8 cellular contexts compared by ENCODE assay signal in genomic region chr10:5976689-5977470, GRCh38. TPM values are rescaled to one million over a fixed set of nuclear protein-coding genes. Genes with fewer than 3 reads are reported as not detected.
DNase-seq lines count a peak whose midpoint lies in the region; ATAC-seq and TF ChIP-seq lines count a peak whose summit lies in the region.

No MANE protein-coding gene starts in this region.

- peak in 2 of 3 donors; percentile 5 to 8 for ATAC-seq in natural killer cell

- peak overlapping the region; percentile 91 for H3K9ac ChIP-seq in MM.1S (ENCODE audit: low read length)

- H3K9me3 Mint-ChIP-seq in natural killer cell, result no peaks in the 10 kb centered on the region

- no peaks in the 10 kb centered on the region for H4K20me1 ChIP-seq in MM.1S (ENCODE audit: insufficient read depth, low read length)

- H3K9me2 ChIP-seq in MM.1S (replicated peaks; ENCODE audit: insufficient read depth, low read length), result no peaks in the 10 kb centered on the region

- H3K27me3 Mint-ChIP-seq in natural killer cell (ENCODE audit: low read depth in 2 of 2), result no peaks in the 10 kb centered on the region

- H3K27ac ChIP-seq in MM.1S (ENCODE audit: low read length) (peak overlapping the region; percentile 94), tibial nerve (peak overlapping the region; percentile 52 to 96 (median 68))

- H3K36me3 Mint-ChIP-seq in natural killer cell, result no peaks in the 10 kb centered on the region

- no peaks in the 10 kb centered on the region for H3K36me3 ChIP-seq in HAP-1 (replicated peaks)
- H3K36me3 ChIP-seq in MM.1S (replicated peaks; ENCODE audit: insufficient read depth, low read length), result no peaks in the 10 kb centered on the region
- H3K36me3 ChIP-seq in tibial nerve, result no peaks in the 10 kb centered on the region

- peak overlapping the region; percentile 84 to 89 for H3K27ac Mint-ChIP-seq in natural killer cell

- H3K4me3 ChIP-seq in HAP-1 (peak overlapping the region; percentile 41), MM.1S (ENCODE audit: low read length) (peak overlapping the region; percentile 100), tibial nerve (peak overlapping the region; percentile 57 to 92 (median 87))

- H3K27me3 ChIP-seq in HAP-1 (ENCODE audit: low read depth) (peaks cover 23% of the 10 kb centered on the region), MM.1S (replicated peaks; ENCODE audit: insufficient read depth, low read length) (no peaks in the 10 kb centered on the region), tibial nerve (no peaks in the 10 kb centered on the region)

- POLR2A ChIA-PET in GM10248 (lab: Yijun Ruan, JAX), result interaction anchor here (1.5 kb wide), 1 partner anchor 87 kb away, joined by 7 read pairs; the partner anchor contains the start of genes ANKRD16 and FBH1

- peak overlapping the region; percentile 96 for H2AFZ ChIP-seq in MM.1S (ENCODE audit: low read length)

- H3F3A ChIP-seq in MM.1S (ENCODE audit: insufficient read depth, low read length), result peaks cover 32% of the 10 kb centered on the region

- CTCF ChIA-PET in GM10248 (lab: Yijun Ruan, JAX), result interaction anchor here (0.9 to 2.8 kb wide), 15 partner anchors 8 to 425 kb away, joined by 3 to 9 read pairs (median 4); partner anchors contain the start of gene PFKFB3

- H3K79me2 ChIP-seq in MM.1S (ENCODE audit: low read length), result peaks cover 52% of the 10 kb centered on the region

- in situ Hi-C loops in HAP-1 (cut with MboI; ENCODE audit: low sequenced_read_pairs), result no loop called here

- no peaks in the 10 kb centered on the region for H3K4me1 ChIP-seq in HAP-1
- peaks cover 8% of the 10 kb centered on the region for H3K4me1 ChIP-seq in MM.1S (ENCODE audit: low read length)
- peaks cover 0 to 21% (median 9%) of the 10 kb centered on the region in 4 donors for H3K4me1 ChIP-seq in tibial nerve

- TF ChIP-seq EP300 in tibial nerve (IDR thresholded peaks at IDR 0.05), result no peak

- TF ChIP-seq CTCF in GM10248 (IDR thresholded peaks at IDR 0.05; ENCODE audit: control extremely low read depth, extremely low read depth, low read depth, missing control alignments), result no peak
- no peak for TF ChIP-seq CTCF in MM.1S (IDR thresholded peaks at IDR 0.05; ENCODE audit: low read length)
- TF ChIP-seq CTCF in natural killer cell (IDR thresholded peaks at IDR 0.05), result no peak
- no peak for TF ChIP-seq CTCF in tibial nerve (IDR thresholded peaks at IDR 0.05)

- peak overlapping the region; percentile 94 for H3K4me3 Mint-ChIP-seq in natural killer cell

- intact Hi-C loops in natural killer cell (cut with micrococcal nuclease), result loop anchor here (2.0 to 10.0 kb wide), 4 partner anchors 76 to 282 kb away; partner anchors contain the start of genes GDI2 and RBM17

- peak overlapping the region; percentile 71 for H3K4me2 ChIP-seq in MM.1S (ENCODE audit: low read depth, low read length)

- H3K9me3 ChIP-seq in HAP-1 (no peaks in the 10 kb centered on the region), MM.1S (replicated peaks; ENCODE audit: insufficient read depth, low read length) (no peaks in the 10 kb centered on the region), tibial nerve (no peaks in the 10 kb centered on the region)

- H3K4me1 Mint-ChIP-seq in natural killer cell, result peaks cover 26 to 27% of the 10 kb centered on the region in 2 donors

- WGBS in tibial nerve, 2 donors, result 2% methylated on average over 46 to 54 of the region's 77 CpGs

- no peak for TF ChIP-seq POLR2A in tibial nerve (IDR thresholded peaks at IDR 0.05)

- peak; percentile 43 for DNase-seq in GM10248 (ENCODE audit: extremely low spot score)
- DNase-seq in HAP-1 (ENCODE audit: low spot score in 2 of 2), result peak in 1 of 2 experiments; percentile 21
- DNase-seq in MM.1S, result peak; percentile 46
- DNase-seq in activated T-cell treated with anti-CD3 and anti-CD28 coated beads for 48 hours (ENCODE audit: low read depth), result peak; percentile 45
- DNase-seq in fibroblast of gingiva (ENCODE audit: low read depth), result peak; percentile 54
- peak; percentile 27 for DNase-seq in natural killer cell
- DNase-seq in tibial nerve (ENCODE audit: low spot score in 2 of 2), result no peak
- DNase-seq in SHP77 treated with DMSO at 0.1 percent for 48 hours (lab: John Stamatoyannopoulos, UW), result no peak

RNA-seq across cellular contexts. Expression of gene IL15RA, which starts 0.5 kb away (rescaled TPM):
- total RNA-seq in natural killer cell (10 to 100 TPM; 10.7 to 11.8 (median 11.3) TPM), tibial nerve (10 to 100 TPM in 2 of 4 donors, 1 to 10 TPM in 2; 9.0 to 18.6 (median 12.6) TPM)

Comparison
In these comparisons a context has a peak if more than half of its experiments do, and no peak if none do; other contexts are left out.
1. DNase-seq: peak in GM10248 (single experiment), MM.1S (single experiment), activated T-cell treated with anti-CD3 and anti-CD28 coated beads for 48 hours (single experiment), fibroblast of gingiva (single experiment) and natural killer cell (single experiment); none in tibial nerve (0 of 2) and SHP77 treated with DMSO at 0.1 percent for 48 hours (single experiment).
2. H3K4me3 ChIP-seq: peak in every context shown above with its lines; median percentile 100 in MM.1S; 87 in tibial nerve; 41 in HAP-1.